9 cellular contexts compared by ENCODE assay signal in the genomic region with DNA sequence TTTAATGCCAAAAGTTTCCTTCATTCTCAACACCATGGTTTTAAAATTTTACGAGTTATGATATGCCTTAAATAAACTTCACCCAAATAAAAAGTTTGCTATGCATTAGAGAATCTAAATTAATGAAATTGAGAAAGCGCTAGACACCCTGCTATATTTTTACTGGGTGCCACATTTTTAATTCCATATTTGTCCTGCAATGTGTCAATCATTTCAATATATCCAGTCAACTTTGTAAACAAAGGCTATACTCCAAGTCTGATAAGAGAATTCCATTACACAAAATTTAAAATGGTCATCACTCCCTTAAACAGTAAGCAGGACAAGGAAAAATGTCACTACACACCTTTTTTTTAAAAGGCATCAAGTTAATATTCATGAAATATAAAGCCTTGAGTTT. TPM values are rescaled to one million over a fixed set of nuclear protein-coding genes. Genes with fewer than 3 reads are reported as not detected.
DNase-seq lines count a peak whose midpoint lies in the region; TF ChIP-seq lines count a peak whose summit lies in the region.
"Had no signal": no experiment of that assay in that cellular context is flagged by ENCODE, and none has a peak within 500 bp of the region (broad histone marks: within the 10 kb centered on the region; RNA-seq: fewer than 3 reads in every experiment).

No MANE protein-coding gene starts in this region.

- H3K36me3 Mint-ChIP-seq in Calu3 (ENCODE audit: insufficient read depth, unreplicated experiment) = peaks cover 45% of the 10 kb centered on the region

- TF ChIP-seq CTCF in Calu3 (IDR thresholded peaks at IDR 0.05; ENCODE audit: unreplicated experiment) (no peak), PC-9 (conservative IDR thresholded peaks at IDR 0.05) (no peak), epithelial cell of esophagus (IDR thresholded peaks at IDR 0.05; ENCODE audit: insufficient read depth, low read depth, low read length, missing control alignments) (no peak), parathyroid adenoma (IDR thresholded peaks at IDR 0.05) (no peak)

- BruUV-seq in Calu3 (replicated peaks; lab: Mats Ljungman, UMichigan) (no TSS peak), PC-9 (replicated peaks; lab: Mats Ljungman, UMichigan) (no TSS peak)

- no peaks in the 10 kb centered on the region for H3K9me3 Mint-ChIP-seq in Calu3 (ENCODE audit: low read depth, unreplicated experiment)

- POLR2A ChIA-PET in PC-9 (lab: Charles Lee; ENCODE audit: unreplicated experiment) = interaction anchor here (0.7 kb wide), 2 partner anchors 222 to 385 kb away, joined by 4 read pairs; no protein-coding TSS in a partner anchor

- no peak overlapping the region for H3K9ac ChIP-seq in parathyroid adenoma

- H3K27me3 Mint-ChIP-seq in Calu3 (ENCODE audit: unreplicated experiment) = no peaks in the 10 kb centered on the region

- H3K4me1 Mint-ChIP-seq in Calu3 (ENCODE audit: low read depth, unreplicated experiment) = peaks cover 21% of the 10 kb centered on the region

- no peaks in the 10 kb centered on the region for H3K27me3 ChIP-seq in PC-9 (ENCODE audit: insufficient read depth, low read depth)
- H3K27me3 ChIP-seq in parathyroid adenoma (ENCODE audit: control insufficient read depth, insufficient read depth, low read length) = no peaks in the 10 kb centered on the region

- CTCF ChIA-PET in Calu3 (lab: Charles Lee) (interaction anchor here (0.6 to 1.3 kb wide), 3 partner anchors 107 to 254 kb away, joined by 3 to 8 read pairs (median 3); no protein-coding TSS in a partner anchor), PC-9 (lab: Charles Lee) (interaction anchor here (0.6 kb wide), 1 partner anchor 233 kb away, joined by 4 read pairs; no protein-coding TSS in a partner anchor)

- H3K4me2 ChIP-seq in PC-9 = peak overlapping the region; percentile 97
- peak overlapping the region; percentile 71 for H3K4me2 ChIP-seq in parathyroid adenoma (ENCODE audit: low read length)

- no peaks in the 10 kb centered on the region for H3F3A ChIP-seq in PC-9 (ENCODE audit: insufficient read depth, low read depth)

- DNase-seq in Calu3 = no peak
- DNase-seq in PC-9 = no peak
- no peak for DNase-seq in epithelial cell of esophagus (ENCODE audit: low read depth)
- no peak for DNase-seq in mesenteric fat pad (ENCODE audit: low spot score)
- no peak for DNase-seq in cortex of kidney (lab: John Stamatoyannopoulos, UW)
- no peak for DNase-seq in NCI-H1048 (lab: John Stamatoyannopoulos, UW)
- DNase-seq in AG08395 (ENCODE audit: low spot score) = no peak
- DNase-seq: NCI-H2227 treated with DMSO at 0.1 percent for 48 hours had no signal

- no peaks in the 10 kb centered on the region for H3K9me3 ChIP-seq in PC-9 (ENCODE audit: insufficient read depth, low read depth)
- H3K9me3 ChIP-seq in parathyroid adenoma (ENCODE audit: control insufficient read depth, low read length) = no peaks in the 10 kb centered on the region

- no peak overlapping the region for H2AFZ ChIP-seq in PC-9
- H2AFZ ChIP-seq in parathyroid adenoma = no peak overlapping the region

- intact Hi-C loops in Calu3 (cut with micrococcal nuclease; ENCODE audit: unreplicated experiment) (loop anchor here (5.0 to 10.0 kb wide), 3 partner anchors 152 to 511 kb away; no protein-coding TSS in a partner anchor), PC-9 (cut with micrococcal nuclease; ENCODE audit: unreplicated experiment) (no loop called here)

- H3K9me2 ChIP-seq in PC-9 (ENCODE audit: insufficient read depth) = no peaks in the 10 kb centered on the region

- H3K4me3 ChIP-seq in PC-9 = peak overlapping the region; percentile 70
- H3K4me3 ChIP-seq in epithelial cell of esophagus (ENCODE audit: low read length) = peak overlapping the region; percentile 84
- H3K4me3 ChIP-seq in parathyroid adenoma (ENCODE audit: low read depth, low read length) = peak overlapping the region; percentile 96

- H4K20me1 ChIP-seq in PC-9 (ENCODE audit: insufficient read depth) = peaks cover 7% of the 10 kb centered on the region

- peak overlapping the region; percentile 93 for H3K4me3 Mint-ChIP-seq in Calu3 (ENCODE audit: low read depth, unreplicated experiment)

- H3K79me2 ChIP-seq in PC-9 (ENCODE audit: low read depth) (peaks cover 82% of the 10 kb centered on the region), parathyroid adenoma (peaks cover 30% of the 10 kb centered on the region)

- peaks cover 29% of the 10 kb centered on the region for H3K4me1 ChIP-seq in PC-9 (replicated peaks; ENCODE audit: insufficient read depth)
- H3K4me1 ChIP-seq in parathyroid adenoma = peaks cover 4% of the 10 kb centered on the region

- H3K27ac Mint-ChIP-seq in Calu3 (ENCODE audit: unreplicated experiment) = peak overlapping the region; percentile 94

- H3K36me3 ChIP-seq in PC-9 (ENCODE audit: low read depth) = no peaks in the 10 kb centered on the region
- H3K36me3 ChIP-seq in parathyroid adenoma (ENCODE audit: control insufficient read depth, insufficient read depth, low read length) = no peaks in the 10 kb centered on the region

- peak overlapping the region; percentile 71; the same call in 1 of the 2 replicates for H3K27ac ChIP-seq in PC-9
- H3K27ac ChIP-seq in parathyroid adenoma = no peak overlapping the region

RNA-seq across cellular contexts. Expression of gene PPP1R12A, which starts 1.9 kb away (rescaled TPM):
- total RNA-seq in Calu3 (2022) (86.7 and 97.4 TPM in 2 replicates), PC-9 (2021) (55.8 and 69.9 TPM in 2 replicates), mesenteric fat pad (63.7 TPM)
